Comparison of ENCODE assay signal across 5 cellular contexts in genomic region chr7:113207441-113207840, GRCh38.
"Had no signal": no experiment of that assay in that cellular context is flagged by ENCODE, and none has a peak within 500 bp of the region (broad histone marks: within the 10 kb centered on the region; RNA-seq: fewer than 3 reads in every experiment).

No MANE protein-coding gene starts in this region.

- DNase-seq: H9, IMR-90, KG1 had no signal

- ATAC-seq: GM23338, K562 had no signal

- H3K27ac Mint-ChIP-seq: GM23338, H9 had no signal

- H3K4me3 ChIP-seq: GM23338, K562 had no signal

- H3K9me3 Mint-ChIP-seq: GM23338, H9 had no signal

- H3K4me3 Mint-ChIP-seq: GM23338, H9 had no signal
